ENCODE assay signal across 8 cellular contexts in genomic region chr13:91347212-91347995, GRCh38. TPM values are rescaled to one million over a fixed set of nuclear protein-coding genes. Genes with fewer than 3 reads are reported as not detected.
DNase-seq lines count a peak whose midpoint lies in the region; ATAC-seq and TF ChIP-seq lines count a peak whose summit lies in the region.

Gene MIR17HG (plus strand): TSS chr13:91347687.

- no peak for TF ChIP-seq CTCF in PC-3 (conservative IDR thresholded peaks at IDR 0.05; ENCODE audit: low read depth, low read length)

- peak within 1 kb of the TSS; percentile 87 for H2AFZ ChIP-seq in PC-3 (ENCODE audit: low read length)

- no peak for TF ChIP-seq RAD21 in Ishikawa (IDR thresholded peaks at IDR 0.05; ENCODE audit: low read depth)

- H3K4me1 ChIP-seq in PC-3 (ENCODE audit: insufficient read depth, low read length) (peaks cover 20% of the 10 kb centered on the region), mucosa of rectum (ENCODE audit: control insufficient read depth in 2 of 2, insufficient read depth in 2 of 2, low read length in 2 of 2) (peaks cover 3 to 20% of the 10 kb centered on the region in 2 donors)

- peak within 1 kb of the TSS; percentile 50; the same call in 1 of the 2 replicates for H3K27ac ChIP-seq in PC-3 (ENCODE audit: low read length)
- peak within 1 kb of the TSS; percentile 89 for H3K27ac ChIP-seq in epithelial cell of prostate
- peak within 1 kb of the TSS; percentile 91 to 94 for H3K27ac ChIP-seq in mucosa of rectum (ENCODE audit: low read depth in 2 of 2, low read length in 2 of 2)

- peak within 1 kb of the TSS; percentile 90 for H3K4me3 ChIP-seq in PC-3 (ENCODE audit: low read length)
- H3K4me3 ChIP-seq in mucosa of rectum (ENCODE audit: low read length in 2 of 2): peak within 1 kb of the TSS; percentile 82 to 89

- H3K4me2 ChIP-seq in PC-3 (ENCODE audit: low read length): peak within 1 kb of the TSS; percentile 93

- H3K79me2 ChIP-seq in PC-3 (ENCODE audit: low read length): peaks cover 40% of the 10 kb centered on the region

- POLR2A ChIA-PET in PC-3 (lab: Charles Lee; ENCODE audit: unreplicated experiment): no interaction called here

- CTCF ChIA-PET in PC-3 (lab: Charles Lee): interaction anchor here (0.5 kb wide), 1 partner anchor 92 kb away, joined by 3 read pairs; no protein-coding TSS in a partner anchor

- BruUV-seq in PC-3 (replicated peaks; lab: Mats Ljungman, UMichigan): no TSS peak

- intact Hi-C loops in PC-3 (cut with micrococcal nuclease): loop anchor here (5.0 kb wide), 1 partner anchor 35 kb away; no protein-coding TSS in a partner anchor

- no peaks in the 10 kb centered on the region for H3K9me2 ChIP-seq in PC-3 (replicated peaks; ENCODE audit: low read length)

- ATAC-seq in GM21619 (IDR thresholded peaks at IDR 0.05; ENCODE audit: unreplicated experiment) (peak; percentile 47), PC-3 (peak; percentile 69)

- H3K27me3 ChIP-seq in PC-3 (ENCODE audit: low read length) (peaks cover 43% of the 10 kb centered on the region), mucosa of rectum (ENCODE audit: control insufficient read depth in 2 of 2, insufficient read depth in 2 of 2, low read length in 2 of 2) (no peaks in the 10 kb centered on the region)

- peaks cover 35% of the 10 kb centered on the region for H3K36me3 ChIP-seq in PC-3 (ENCODE audit: low read depth, low read length)
- peaks cover 12 to 15% of the 10 kb centered on the region in 2 donors for H3K36me3 ChIP-seq in mucosa of rectum (ENCODE audit: control insufficient read depth in 2 of 2, insufficient read depth in 2 of 2, low read length in 2 of 2)

- H3K9ac ChIP-seq in PC-3 (ENCODE audit: low read length) (peak within 1 kb of the TSS; percentile 97), mucosa of rectum (ENCODE audit: low read depth in 1 of 2, low read length in 2 of 2) (peak within 1 kb of the TSS; percentile 73 to 91)

- H3K9me3 ChIP-seq in PC-3 (ENCODE audit: low read length): no peaks in the 10 kb centered on the region
- no peaks in the 10 kb centered on the region for H3K9me3 ChIP-seq in mucosa of rectum (ENCODE audit: control insufficient read depth in 2 of 2, low read length in 2 of 2)

- H4K20me1 ChIP-seq in PC-3 (ENCODE audit: low read length): peaks cover 31% of the 10 kb centered on the region

- no peaks in the 10 kb centered on the region for H3F3A ChIP-seq in PC-3 (ENCODE audit: low read length, unreplicated experiment)

- peak; percentile 92 for DNase-seq in DMS153 (lab: John Stamatoyannopoulos, UW)
- DNase-seq in PC-3: peak; percentile 83
- DNase-seq in activated T-cell treated with anti-CD3 and anti-CD28 coated beads for 4 hours: peak; percentile 84
- peak; percentile 55 for DNase-seq in epithelial cell of prostate (ENCODE audit: low read depth, low spot score)
- peak; percentile 86 for DNase-seq in stimulated activated CD8-positive, alpha-beta memory T cell treated with anti-CD3 and anti-CD28 coated beads, Interleukin-4, amount 100 ng/mL, for 24 hours (ENCODE audit: low read depth)

- TF ChIP-seq EP300 in Ishikawa (IDR thresholded peaks at IDR 0.05; ENCODE audit: borderline replicate concordance): no peak

TF ChIP-seq in Ishikawa, 13 proteins besides CTCF, POLR2A, EP300 and RAD21:
- TF ChIP-seq NFIC (IDR thresholded peaks at IDR 0.05): no peak; the same call in 1 of the 2 replicates
- TF ChIP-seq USF1 (IDR thresholded peaks at IDR 0.05): peak; percentile 24; the same call in 1 of the 2 replicates
- TF ChIP-seq TCF12 (IDR thresholded peaks at IDR 0.05; ENCODE audit: low read depth): peak; percentile 37; the same call in 1 of the 2 replicates
- peak; percentile 75; the same call in 1 of the 2 replicates for TF ChIP-seq TAF1 (IDR thresholded peaks at IDR 0.05; ENCODE audit: low read depth)
- peak; percentile 97 for TF ChIP-seq MAX (IDR thresholded peaks at IDR 0.05)
- 0 out of 2 replicates have a peak, but pooled peaks have one; percentile 8 for TF ChIP-seq EGR1 (IDR thresholded peaks at IDR 0.05)
- no peak for TF ChIP-seq YY1 (IDR thresholded peaks at IDR 0.05; ENCODE audit: low read depth)
- peak; percentile 88 for TF ChIP-seq ZBTB7A (IDR thresholded peaks at IDR 0.05; ENCODE audit: low read depth)
- TF ChIP-seq REST (IDR thresholded peaks at IDR 0.05; ENCODE audit: low read depth): no peak
TF ChIP-seq in Ishikawa: peak in this region for 6.

RNA-seq across cellular contexts. Expression of gene MIR17HG, which starts in this region (rescaled TPM):
- 5.5 and 5.6 TPM in 2 replicates for total RNA-seq in PC-3 (2014; rRNA removed)

Comparison
In these comparisons a context has a peak if more than half of its experiments do, and no peak if none do; other contexts are left out.
1. Peak in every context shown above with its lines: DNase-seq, ATAC-seq, H3K4me3 ChIP-seq and H3K27ac ChIP-seq.